In genomic region chr15:99148851-99149276, GRCh38 we compare ENCODE assay signal across 20 cellular contexts. TPM values are rescaled to one million over a fixed set of nuclear protein-coding genes. Genes with fewer than 3 reads are reported as not detected.
DNase-seq lines count a peak whose midpoint lies in the region; ATAC-seq and TF ChIP-seq lines count a peak whose summit lies in the region.
"Had no signal": no experiment of that assay in that cellular context is flagged by ENCODE, and none has a peak within 500 bp of the region (broad histone marks: within the 10 kb centered on the region; RNA-seq: fewer than 3 reads in every experiment).

No MANE protein-coding gene starts in this region.

- peak; percentile 35 for ATAC-seq in Right ventricle myocardium superior (ENCODE audit: poor library complexity)
- no peak for ATAC-seq in GM21825 (IDR thresholded peaks at IDR 0.05; ENCODE audit: unreplicated experiment)
- ATAC-seq: left lobe of liver; stimulated activated naive CD8-positive, alpha-beta T cell treated with anti-CD3 and anti-CD28 coated beads, Interleukin-15, amount 100 ng/mL, for 72 hours had no signal

- no peak overlapping the region for H2BK12ac ChIP-seq in neuronal stem cell (ENCODE audit: low read length)

- no peak overlapping the region for H4K91ac ChIP-seq in neuronal stem cell (ENCODE audit: low read depth, low read length, poor library complexity)

- peak overlapping the region; percentile 6 for H3K14ac ChIP-seq in neuronal stem cell (ENCODE audit: low read length)

- intact Hi-C loops in Right ventricle myocardium superior (cut with DNase I) = no loop called here
- intact Hi-C loops in cardiac septum (cut with DNase I) = no loop called here
- intact Hi-C loops in esophagus muscularis mucosa (cut with DNase I) = no loop called here
- intact Hi-C loops in transverse colon (cut with DNase I; ENCODE audit: low total_unique reads) = no loop called here

- no peak overlapping the region for H3K9ac ChIP-seq in neuronal stem cell (ENCODE audit: low read depth, low read length, poor library complexity)
- H3K9ac ChIP-seq: BLaER1 had no signal

- H2BK120ac ChIP-seq in neuronal stem cell (ENCODE audit: low read depth, low read length) = no peak overlapping the region

- H2AFZ ChIP-seq in neuronal stem cell (ENCODE audit: low read length) = no peak overlapping the region

- in situ Hi-C loops in transverse colon (cut with MboI; ENCODE audit: low pct_ligation_motif_present in 1 of 4, low pct_unique_long_range_greater_than_20kb in 1 of 4, low sequenced_read_pairs in 3 of 4) = no loop called here

- H3K23ac ChIP-seq in neuronal stem cell (ENCODE audit: low read depth, low read length, poor library complexity) = no peak overlapping the region

- no peak overlapping the region for H2AK5ac ChIP-seq in neuronal stem cell (ENCODE audit: low read depth, low read length)

- no peak overlapping the region for H3K4me2 ChIP-seq in neuronal stem cell (ENCODE audit: insufficient read depth, low read length, poor library complexity, severe bottlenecking)
- H3K4me2 ChIP-seq: A549, BLaER1 had no signal

- TF ChIP-seq POLR2A in esophagus muscularis mucosa (IDR thresholded peaks at IDR 0.05; ENCODE audit: low read depth) = no peak
- TF ChIP-seq POLR2A in transverse colon (IDR thresholded peaks at IDR 0.05) = no peak

- H3K4ac ChIP-seq in neuronal stem cell (ENCODE audit: low read length) = no peak overlapping the region

- H4K8ac ChIP-seq in neuronal stem cell (ENCODE audit: low read depth, low read length) = no peak overlapping the region

- TF ChIP-seq CTCF in esophagus muscularis mucosa (IDR thresholded peaks at IDR 0.05) (no peak), transverse colon (IDR thresholded peaks at IDR 0.05) (no peak)

- no peak overlapping the region for H3K4me3 ChIP-seq in esophagus muscularis mucosa
- H3K4me3 ChIP-seq in neuronal stem cell (ENCODE audit: low read length in 2 of 2) = no peak overlapping the region
- no peak overlapping the region for H3K4me3 ChIP-seq in transverse colon
- H3K4me3 ChIP-seq: A549, BLaER1, vagina had no signal

- 67% methylated on average over 7 of the region's 7 CpGs for WGBS in esophagus muscularis mucosa
- no CpG with 5 or more reads among the region's 7 CpGs for WGBS in neuronal stem cell (ENCODE audit: extremely low coverage in 2 of 2, insufficient read length in 2 of 2, insufficient replicate concordance in 1 of 2), 2 donors
- WGBS in transverse colon (ENCODE audit: low coverage in 1 of 2), 2 donors = 74% methylated on average over 7 of the region's 7 CpGs; no CpG with 5 or more reads in 1 of the 2 donors

- no peak overlapping the region for H2BK5ac ChIP-seq in neuronal stem cell (ENCODE audit: low read length)

- TF ChIP-seq EP300 in esophagus muscularis mucosa (IDR thresholded peaks at IDR 0.05) (no peak), transverse colon (IDR thresholded peaks at IDR 0.05; ENCODE audit: low read depth) (no peak)

- H3K4me1 ChIP-seq in esophagus muscularis mucosa (peaks cover 13 to 62% (median 53%) of the 10 kb centered on the region in 4 donors), neuronal stem cell (ENCODE audit: control insufficient read depth in 2 of 2, insufficient read depth in 1 of 2, low read depth in 1 of 2, low read length in 2 of 2) (peaks cover 9% of the 10 kb centered on the region in 2 donors), transverse colon (peaks cover 6 to 15% (median 8%) of the 10 kb centered on the region in 4 donors)
- H3K4me1 ChIP-seq: A549, BLaER1 had no signal

- DNase-seq in Right ventricle myocardium superior (no peak), cardiac septum (ENCODE audit: low spot score) (no peak), esophagus muscularis mucosa (ENCODE audit: extremely low spot score) (no peak), neuronal stem cell (ENCODE audit: low spot score) (no peak), transverse colon (no peak), NCI-H1436 (lab: John Stamatoyannopoulos, UW) (no peak), GOT3 (lab: John Stamatoyannopoulos, UW) (no peak)
- DNase-seq: activated T-cell treated with anti-CD3 and anti-CD28 coated beads for 4 hours; Calu3; cerebellar nuclear complex; foreskin fibroblast; NCI-H187 treated with DMSO at 0.1 percent for 48 hours; small intestine; stimulated activated CD4-positive, alpha-beta T cell treated with anti-CD3 and anti-CD28 coated beads, Interleukin-2, amount 100 ng/mL, for 48 hours; stimulated activated naive CD8-positive, alpha-beta T cell treated with anti-CD3 and anti-CD28 coated beads, Interleukin-15, amount 100 ng/mL, for 72 hours had no signal

- H3K36me3 ChIP-seq in esophagus muscularis mucosa (peaks cover 0 to 19% (median 8%) of the 10 kb centered on the region in 4 donors), neuronal stem cell (replicated peaks in 1 of 2; ENCODE audit: control insufficient read depth in 2 of 2, insufficient read depth in 2 of 2, low read length in 2 of 2) (peaks cover 3 to 11% of the 10 kb centered on the region in 2 donors), transverse colon (no peaks in the 10 kb centered on the region)
- H3K36me3 ChIP-seq: BLaER1 had no signal

- H2BK15ac ChIP-seq in neuronal stem cell (ENCODE audit: low read length) = no peak overlapping the region

- H3K27me3 ChIP-seq in esophagus muscularis mucosa = no peaks in the 10 kb centered on the region
- no peaks in the 10 kb centered on the region for H3K27me3 ChIP-seq in neuronal stem cell (ENCODE audit: control insufficient read depth in 3 of 3, insufficient read depth in 3 of 3, low read depth in 1 of 3, low read length in 3 of 3)
- H3K27me3 ChIP-seq in transverse colon = no peaks in the 10 kb centered on the region
- H3K27me3 ChIP-seq: BLaER1, vagina had no signal

- no peaks in the 10 kb centered on the region for H3K79me1 ChIP-seq in neuronal stem cell (ENCODE audit: low read depth, low read length)

- H3K18ac ChIP-seq in neuronal stem cell (ENCODE audit: low read length) = peak overlapping the region; percentile 11

- H3K9me3 ChIP-seq in esophagus muscularis mucosa (no peaks in the 10 kb centered on the region), neuronal stem cell (replicated peaks in 1 of 2; ENCODE audit: control insufficient read depth in 2 of 2, insufficient read depth in 1 of 2, low read depth in 1 of 2, low read length in 2 of 2) (peaks cover 0 to 2% of the 10 kb centered on the region in 2 donors), transverse colon (no peaks in the 10 kb centered on the region)
- H3K9me3 ChIP-seq: A549, BLaER1, vagina had no signal

- H3K27ac ChIP-seq in esophagus muscularis mucosa (replicated peaks in 1 of 4) (peak overlapping the region; percentile 77 to 98 (median 97)), neuronal stem cell (replicated peaks; ENCODE audit: low read length) (no peak overlapping the region), transverse colon (peak overlapping the region in 3 of 4 donors; percentile 38 to 74 (median 57))
- H3K27ac ChIP-seq: A549, BLaER1, vagina had no signal

RNA-seq across cellular contexts. Expression of gene SYNM, which starts 44.0 kb away (rescaled TPM):
- 295 TPM for total RNA-seq in Right ventricle myocardium superior
- 395 TPM for total RNA-seq in cardiac septum
- total RNA-seq in esophagus muscularis mucosa = 1,000 to 10,000 TPM; 1,866 to 2,563 (median 2,454) TPM
- polyA plus RNA-seq in neuronal stem cell (2013, experiment 1 of 2) = 0.82 TPM
- polyA plus RNA-seq in neuronal stem cell (2013, experiment 2 of 2) = 0.94 TPM
- 100 to 1,000 TPM in 2 of 4 donors, 10 to 100 TPM in 2; 98.3 to 414 (median 158) TPM for total RNA-seq in transverse colon
